Comparison of ENCODE assay signal across 28 cellular contexts in genomic region chr15:27854601-27855000, GRCh38.
"Had no signal": no experiment of that assay in that cellular context is flagged by ENCODE, and none has a peak within 500 bp of the region (broad histone marks: within the 10 kb centered on the region; RNA-seq: fewer than 3 reads in every experiment).

No MANE protein-coding gene starts in this region.

- H3K27me3 ChIP-seq: adrenal gland, body of pancreas, esophagus squamous epithelium had no signal

- H3K4me3 ChIP-seq: adrenal gland, body of pancreas, esophagus squamous epithelium had no signal

- H3K9me3 ChIP-seq: adrenal gland, body of pancreas, esophagus squamous epithelium had no signal

- H3K27ac ChIP-seq: adrenal gland, body of pancreas, esophagus squamous epithelium, VCaP had no signal

- H3K36me3 ChIP-seq: adrenal gland, esophagus squamous epithelium had no signal

- FAIRE-seq: colon, TTC549 had no signal

- H3K4me1 ChIP-seq: adrenal gland, body of pancreas, esophagus squamous epithelium had no signal

- DNase-seq: activated CD4-positive, alpha-beta memory T cell treated with anti-CD3 and anti-CD28 coated beads for 36 hours; activated CD4-positive, alpha-beta T cell treated with anti-CD3 and anti-CD28 coated beads for 1 hour; activated CD4-positive, alpha-beta T cell treated with anti-CD3 and anti-CD28 coated beads for 48 hours; activated CD8-positive, alpha-beta memory T cell treated with anti-CD3 and anti-CD28 coated beads, Interleukin-2, amount 10 ng/mL, durations not matched to agents 7 days and 5 days; activated CD8-positive, alpha-beta memory T cell treated with anti-CD3 and anti-CD28 coated beads, Interleukin-2, amount 50 U/mL, for 4 hours; activated CD8-positive, alpha-beta T cell treated with anti-CD3 and anti-CD28 coated beads, Interleukin-2, amount 10 ng/mL, durations not matched to agents 7 days and 5 days; activated effector memory CD4-positive, alpha-beta T cell treated with anti-CD3 and anti-CD28 coated beads, Interleukin-2, amount 50 U/mL, for 16 hours; activated naive CD4-positive, alpha-beta T cell treated with anti-CD3 and anti-CD28 coated beads for 36 hours; activated naive CD8-positive, alpha-beta T cell treated with anti-CD3 and anti-CD28 coated beads for 36 hours; activated naive CD8-positive, alpha-beta T cell treated with anti-CD3 and anti-CD28 coated beads, Interleukin-2, amount 50 U/mL, for 24 hours; activated T-cell treated with anti-CD3 and anti-CD28 coated beads, Interleukin-2, amount 50 U/mL, for 1 hour; activated T-cell treated with anti-CD3 and anti-CD28 coated beads, Interleukin-2, amount 50 U/mL, for 48 hours; amygdala; aorta; body of pancreas; caudate nucleus; cortex of kidney; dermis blood vessel endothelial cell; effector CD4-positive, alpha-beta T cell; effector memory CD8-positive, alpha-beta T cell; esophagus squamous epithelium; foreskin melanocyte; head of caudate nucleus; T-helper 2 cell had no signal
